Comparison of ENCODE assay signal across 16 cellular contexts in the genomic region with DNA sequence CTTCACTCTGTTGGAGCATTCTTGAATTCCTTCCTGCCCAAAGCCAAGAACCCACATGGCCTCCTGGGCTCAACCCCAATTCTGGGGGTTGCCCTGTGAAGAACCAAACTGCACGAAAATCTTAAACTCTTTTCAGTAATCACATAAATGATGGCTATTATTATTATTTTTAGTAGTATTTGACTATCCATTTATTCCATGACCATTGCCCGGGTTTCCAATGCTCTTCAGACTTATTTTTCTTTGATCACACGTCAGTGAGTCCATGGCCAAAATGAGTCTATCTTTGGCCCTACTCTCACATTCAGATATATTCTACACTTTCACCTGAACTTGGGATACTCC.
"Had no signal": no experiment of that assay in that cellular context is flagged by ENCODE, and none has a peak within 500 bp of the region (broad histone marks: within the 10 kb centered on the region; RNA-seq: fewer than 3 reads in every experiment).

No MANE protein-coding gene starts in this region.

- H3K4me3 ChIP-seq: tibial nerve had no signal

- H3K9ac ChIP-seq: parathyroid adenoma had no signal

- H3K27me3 ChIP-seq: brain microvascular endothelial cell, tibial nerve had no signal

- H3K79me2 ChIP-seq: parathyroid adenoma had no signal

- ATAC-seq: naive thymus-derived CD4-positive, alpha-beta T cell; stimulated activated memory B cell treated with anti-CD40 and anti-IgM and Interleukin-4, amounts not matched to agents 10 μg/mL and 1 μg/mL and 100 μg/mL, for 72 hours had no signal

- H3K27ac ChIP-seq: brain microvascular endothelial cell, parathyroid adenoma, tibial nerve had no signal

- H3K4me1 ChIP-seq: parathyroid adenoma, tibial nerve had no signal

- FAIRE-seq: endothelial cell of umbilical vein, islet of Langerhans, TTC549 had no signal

- H3K9me3 ChIP-seq: tibial nerve had no signal

- H2AFZ ChIP-seq: parathyroid adenoma had no signal

- H3K36me3 ChIP-seq: brain microvascular endothelial cell had no signal

- DNase-seq: activated B cell treated with CpG ODN at 0.5 μM for 24 hours; activated CD4-positive, alpha-beta T cell treated with anti-CD3 and anti-CD28 coated beads, Interleukin-2, amount 10 ng/mL, durations not matched to agents 24 days and 14 days; activated CD8-positive, alpha-beta memory T cell treated with anti-CD3 and anti-CD28 coated beads for 24 hours; activated gamma-delta T cell treated with Interleukin-2 at 50 U/mL for 16 hours; cortex of kidney; effector CD4-positive, alpha-beta T cell; head of caudate nucleus; naive thymus-derived CD4-positive, alpha-beta T cell; stimulated activated CD4-positive, alpha-beta T cell treated with anti-CD3 and anti-CD28 coated beads, Interleukin-2, amount 100 ng/mL, for 48 hours had no signal
